ENCODE assay signal across 26 cellular contexts in the genomic region with DNA sequence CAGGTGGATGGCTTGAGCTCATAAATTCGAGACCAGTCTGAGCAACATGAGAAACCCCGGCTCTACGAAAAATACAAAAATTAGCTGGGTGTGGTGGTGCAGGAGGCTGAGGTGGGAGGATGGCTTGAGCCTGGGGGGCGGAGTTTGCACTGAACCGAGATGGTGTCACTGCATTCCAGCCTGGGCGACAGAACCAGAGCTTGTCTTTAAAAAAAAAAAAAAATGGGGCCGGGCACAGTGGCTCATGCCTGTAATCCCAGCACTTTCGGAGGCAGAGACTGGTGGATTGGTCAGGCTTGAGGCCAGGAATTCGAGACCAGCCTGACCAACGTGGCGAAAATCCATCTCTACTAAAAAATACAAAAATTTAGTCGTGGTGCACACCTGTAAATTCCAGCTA.
DNase-seq lines count a peak whose midpoint lies in the region; ATAC-seq, FAIRE-seq and TF ChIP-seq lines count a peak whose summit lies in the region.
"Had no signal": no experiment of that assay in that cellular context is flagged by ENCODE, and none has a peak within 500 bp of the region (broad histone marks: within the 10 kb centered on the region; RNA-seq: fewer than 3 reads in every experiment).

No MANE protein-coding gene starts in this region.

- H3K79me2 ChIP-seq in GM23338 (replicated peaks; ENCODE audit: insufficient read depth): no peaks in the 10 kb centered on the region

- H3K27ac ChIP-seq in GM23338 (ENCODE audit: low read depth): no peak overlapping the region
- H3K27ac ChIP-seq: A549; BLaER1 treated with 17β-estradiol and CSF1 and Interleukin-3, amounts not matched to agents 10 nM and 100 nM; GM23248 had no signal

- H3K4me3 ChIP-seq in GM23338: no peak overlapping the region
- H3K4me3 ChIP-seq: A549; BLaER1 treated with 17β-estradiol and CSF1 and Interleukin-3, amounts not matched to agents 10 nM and 100 nM; GM23248; HAP-1 had no signal

- FAIRE-seq in GM19239 (lab: Jason Lieb, UNC): no peak
- FAIRE-seq: A549, D721Med, GM12891, GM18507, H54 had no signal

- no peak for DNase-seq in GM23338 (ENCODE audit: low spot score)
- DNase-seq in islet precursor cell: peak; percentile 69
- no peak for DNase-seq in nephron progenitor cell
- DNase-seq in GM19239 (ENCODE audit: insufficient read length, low spot score): no peak
- no peak for DNase-seq in activated CD8-positive, alpha-beta memory T cell treated with anti-CD3 and anti-CD28 coated beads for 24 hours
- DNase-seq: 8988T; ACHN; AML-193; BE2C; CD4-positive, alpha-beta T cell; CD8-positive, alpha-beta memory T cell; DMS 273 treated with DMSO at 0.1 percent for 48 hours; DMS79; EL; GF-D8; GM23248; HFFc6 had no signal

- TF ChIP-seq CTCF in GM23338 (conservative IDR thresholded peaks at IDR 0.05; ENCODE audit: low read depth in 2 of 2) (no peak), nephron progenitor cell (IDR thresholded peaks at IDR 0.05) (no peak)

- ATAC-seq in GM23338 (no peak), GM18870 (IDR thresholded peaks at IDR 0.05; ENCODE audit: unreplicated experiment) (no peak)
- ATAC-seq: A549 had no signal

- H3K4me1 Mint-ChIP-seq in GM23338 (peaks cover 2% of the 10 kb centered on the region; the same call in 1 of the 3 replicates), nephron progenitor cell (peaks cover 52% of the 10 kb centered on the region)

- peaks cover 2% of the 10 kb centered on the region for H3K27me3 Mint-ChIP-seq in GM23338 (ENCODE audit: insufficient read depth, low read depth, poor library complexity)
- H3K27me3 Mint-ChIP-seq in nephron progenitor cell (ENCODE audit: low read depth, poor library complexity): peaks cover 22% of the 10 kb centered on the region

- 0 out of 2 replicates have a peak, but pooled peaks cover 3% of the 10 kb centered on the region for H3K27me3 ChIP-seq in GM23338 (ENCODE audit: insufficient read depth)
- H3K27me3 ChIP-seq: BE2C; BLaER1 treated with 17β-estradiol and CSF1 and Interleukin-3, amounts not matched to agents 10 nM and 100 nM had no signal

- H3K4me2 ChIP-seq in GM23338: no peak overlapping the region
- H3K4me2 ChIP-seq: A549 had no signal

- peaks cover 4% of the 10 kb centered on the region; the same call in 1 of the 2 replicates for H3K4me1 ChIP-seq in GM23338 (ENCODE audit: insufficient read depth)
- H3K4me1 ChIP-seq: BE2C, HAP-1 had no signal

- H3K36me3 ChIP-seq in GM23338 (ENCODE audit: insufficient read depth): no peaks in the 10 kb centered on the region
- H3K36me3 ChIP-seq: BE2C; BLaER1 treated with 17β-estradiol and CSF1 and Interleukin-3, amounts not matched to agents 10 nM and 100 nM; HAP-1 had no signal

- no peaks in the 10 kb centered on the region for H3K36me3 Mint-ChIP-seq in GM23338 (ENCODE audit: low read depth)
- H3K36me3 Mint-ChIP-seq in nephron progenitor cell (ENCODE audit: low read depth): no peaks in the 10 kb centered on the region
- H3K36me3 Mint-ChIP-seq: CD8-positive, alpha-beta memory T cell had no signal

- H3K9me2 ChIP-seq in GM23338 (ENCODE audit: insufficient read depth): no peaks in the 10 kb centered on the region

- H2AFZ ChIP-seq in GM23338: 0 out of 2 replicates have a peak overlapping the region, but pooled peaks have one; percentile 28
- H2AFZ ChIP-seq: GM23248 had no signal

- H3K9me3 Mint-ChIP-seq in GM23338 (no peaks in the 10 kb centered on the region), nephron progenitor cell (peaks cover 5% of the 10 kb centered on the region)
- H3K9me3 Mint-ChIP-seq: CD4-positive, alpha-beta T cell; CD8-positive, alpha-beta memory T cell; HFFc6 had no signal

- H3F3A ChIP-seq in GM23338 (replicated peaks; ENCODE audit: low read depth): no peaks in the 10 kb centered on the region

- no peaks in the 10 kb centered on the region for H4K20me1 ChIP-seq in GM23338 (replicated peaks; ENCODE audit: insufficient read depth)
- H4K20me1 ChIP-seq: BLaER1 treated with 17β-estradiol and CSF1 and Interleukin-3, amounts not matched to agents 10 nM and 100 nM had no signal

- H3K27ac Mint-ChIP-seq in GM23338 (no peak overlapping the region), nephron progenitor cell (peak overlapping the region; percentile 36)
- H3K27ac Mint-ChIP-seq: CD4-positive, alpha-beta T cell; CD8-positive, alpha-beta memory T cell; HFFc6 had no signal

- no peak overlapping the region for H3K4me3 Mint-ChIP-seq in GM23338
- no peak overlapping the region for H3K4me3 Mint-ChIP-seq in nephron progenitor cell
- H3K4me3 Mint-ChIP-seq: CD14-positive monocyte; CD4-positive, alpha-beta T cell; CD8-positive, alpha-beta memory T cell; HFFc6 had no signal

TF ChIP-seq in GM23338, 12 proteins besides CTCF, POLR2A, EP300 and RAD21 (continues in another document):
- no peak for TF ChIP-seq EZH2phosphoT487 (IDR thresholded peaks at IDR 0.05; ENCODE audit: unreplicated experiment)
- TF ChIP-seq ETS1 (IDR thresholded peaks at IDR 0.05): no peak
- no peak for TF ChIP-seq POLR2AphosphoS5 (IDR thresholded peaks at IDR 0.05; ENCODE audit: low read depth)
- TF ChIP-seq ZNF114 (CRISPR knock-in tag; IDR thresholded peaks at IDR 0.05): no peak
- no peak for TF ChIP-seq JUNB (IDR thresholded peaks at IDR 0.05; ENCODE audit: unreplicated experiment)
- TF ChIP-seq NANOG (IDR thresholded peaks at IDR 0.05; ENCODE audit: borderline replicate concordance): no peak
- TF ChIP-seq ZNF331 (CRISPR knock-in tag; IDR thresholded peaks at IDR 0.05; ENCODE audit: low read depth): no peak
- TF ChIP-seq, protein P1, sequence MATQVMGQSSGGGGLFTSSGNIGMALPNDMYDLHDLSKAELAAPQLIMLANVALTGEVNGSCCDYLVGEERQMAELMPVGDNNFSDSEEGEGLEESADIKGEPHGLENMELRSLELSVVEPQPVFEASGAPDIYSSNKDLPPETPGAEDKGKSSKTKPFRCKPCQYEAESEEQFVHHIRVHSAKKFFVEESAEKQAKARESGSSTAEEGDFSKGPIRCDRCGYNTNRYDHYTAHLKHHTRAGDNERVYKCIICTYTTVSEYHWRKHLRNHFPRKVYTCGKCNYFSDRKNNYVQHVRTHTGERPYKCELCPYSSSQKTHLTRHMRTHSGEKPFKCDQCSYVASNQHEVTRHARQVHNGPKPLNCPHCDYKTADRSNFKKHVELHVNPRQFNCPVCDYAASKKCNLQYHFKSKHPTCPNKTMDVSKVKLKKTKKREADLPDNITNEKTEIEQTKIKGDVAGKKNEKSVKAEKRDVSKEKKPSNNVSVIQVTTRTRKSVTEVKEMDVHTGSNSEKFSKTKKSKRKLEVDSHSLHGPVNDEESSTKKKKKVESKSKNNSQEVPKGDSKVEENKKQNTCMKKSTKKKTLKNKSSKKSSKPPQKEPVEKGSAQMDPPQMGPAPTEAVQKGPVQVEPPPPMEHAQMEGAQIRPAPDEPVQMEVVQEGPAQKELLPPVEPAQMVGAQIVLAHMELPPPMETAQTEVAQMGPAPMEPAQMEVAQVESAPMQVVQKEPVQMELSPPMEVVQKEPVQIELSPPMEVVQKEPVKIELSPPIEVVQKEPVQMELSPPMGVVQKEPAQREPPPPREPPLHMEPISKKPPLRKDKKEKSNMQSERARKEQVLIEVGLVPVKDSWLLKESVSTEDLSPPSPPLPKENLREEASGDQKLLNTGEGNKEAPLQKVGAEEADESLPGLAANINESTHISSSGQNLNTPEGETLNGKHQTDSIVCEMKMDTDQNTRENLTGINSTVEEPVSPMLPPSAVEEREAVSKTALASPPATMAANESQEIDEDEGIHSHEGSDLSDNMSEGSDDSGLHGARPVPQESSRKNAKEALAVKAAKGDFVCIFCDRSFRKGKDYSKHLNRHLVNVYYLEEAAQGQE (IDR thresholded peaks at IDR 0.05; ENCODE audit: unreplicated experiment): no peak
